1 cellular context compared by ENCODE assay signal in the genomic region with DNA sequence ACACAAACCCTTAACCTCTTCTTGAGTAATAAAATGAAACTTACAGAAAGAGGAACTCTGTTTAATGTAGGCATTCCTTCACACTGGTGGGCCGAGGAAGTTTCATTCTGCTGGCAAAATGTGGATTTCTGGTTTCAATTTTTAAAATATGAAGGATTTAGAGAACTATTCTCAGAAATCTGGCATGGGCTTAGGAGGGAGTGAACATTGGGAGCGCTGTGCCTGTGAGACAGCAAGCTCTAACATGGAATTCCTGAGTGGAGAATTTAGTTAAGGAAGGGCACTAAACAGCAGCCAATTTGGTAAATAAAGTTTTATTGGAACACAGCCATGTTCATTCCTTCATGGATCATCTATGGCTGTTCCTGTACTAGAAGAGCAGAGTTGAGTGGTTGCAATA.
TF ChIP-seq lines count a peak whose summit lies in the region.

No MANE protein-coding gene starts in this region.

TF ChIP-seq in GM23338, 12 proteins besides CTCF, POLR2A, EP300 and RAD21 (continued from another document):
- TF ChIP-seq ZNF462 (CRISPR knock-in tag; IDR thresholded peaks at IDR 0.05) (no peak), ETS1 (IDR thresholded peaks at IDR 0.05) (no peak), EZH2 (IDR thresholded peaks at IDR 0.05; ENCODE audit: low read depth, unreplicated experiment) (no peak), ZNF114 (CRISPR knock-in tag; IDR thresholded peaks at IDR 0.05) (no peak), NANOG (IDR thresholded peaks at IDR 0.05; ENCODE audit: borderline replicate concordance) (no peak), EZH2phosphoT487 (IDR thresholded peaks at IDR 0.05; ENCODE audit: unreplicated experiment) (no peak), ZNF331 (CRISPR knock-in tag; IDR thresholded peaks at IDR 0.05; ENCODE audit: low read depth) (no peak), STAT1 (IDR thresholded peaks at IDR 0.05; ENCODE audit: unreplicated experiment) (no peak), JUNB (IDR thresholded peaks at IDR 0.05; ENCODE audit: unreplicated experiment) (no peak), POLR2AphosphoS5 (IDR thresholded peaks at IDR 0.05; ENCODE audit: low read depth) (no peak)
- TF ChIP-seq, protein P1, sequence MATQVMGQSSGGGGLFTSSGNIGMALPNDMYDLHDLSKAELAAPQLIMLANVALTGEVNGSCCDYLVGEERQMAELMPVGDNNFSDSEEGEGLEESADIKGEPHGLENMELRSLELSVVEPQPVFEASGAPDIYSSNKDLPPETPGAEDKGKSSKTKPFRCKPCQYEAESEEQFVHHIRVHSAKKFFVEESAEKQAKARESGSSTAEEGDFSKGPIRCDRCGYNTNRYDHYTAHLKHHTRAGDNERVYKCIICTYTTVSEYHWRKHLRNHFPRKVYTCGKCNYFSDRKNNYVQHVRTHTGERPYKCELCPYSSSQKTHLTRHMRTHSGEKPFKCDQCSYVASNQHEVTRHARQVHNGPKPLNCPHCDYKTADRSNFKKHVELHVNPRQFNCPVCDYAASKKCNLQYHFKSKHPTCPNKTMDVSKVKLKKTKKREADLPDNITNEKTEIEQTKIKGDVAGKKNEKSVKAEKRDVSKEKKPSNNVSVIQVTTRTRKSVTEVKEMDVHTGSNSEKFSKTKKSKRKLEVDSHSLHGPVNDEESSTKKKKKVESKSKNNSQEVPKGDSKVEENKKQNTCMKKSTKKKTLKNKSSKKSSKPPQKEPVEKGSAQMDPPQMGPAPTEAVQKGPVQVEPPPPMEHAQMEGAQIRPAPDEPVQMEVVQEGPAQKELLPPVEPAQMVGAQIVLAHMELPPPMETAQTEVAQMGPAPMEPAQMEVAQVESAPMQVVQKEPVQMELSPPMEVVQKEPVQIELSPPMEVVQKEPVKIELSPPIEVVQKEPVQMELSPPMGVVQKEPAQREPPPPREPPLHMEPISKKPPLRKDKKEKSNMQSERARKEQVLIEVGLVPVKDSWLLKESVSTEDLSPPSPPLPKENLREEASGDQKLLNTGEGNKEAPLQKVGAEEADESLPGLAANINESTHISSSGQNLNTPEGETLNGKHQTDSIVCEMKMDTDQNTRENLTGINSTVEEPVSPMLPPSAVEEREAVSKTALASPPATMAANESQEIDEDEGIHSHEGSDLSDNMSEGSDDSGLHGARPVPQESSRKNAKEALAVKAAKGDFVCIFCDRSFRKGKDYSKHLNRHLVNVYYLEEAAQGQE (IDR thresholded peaks at IDR 0.05; ENCODE audit: unreplicated experiment), result no peak
